In the genomic region with DNA sequence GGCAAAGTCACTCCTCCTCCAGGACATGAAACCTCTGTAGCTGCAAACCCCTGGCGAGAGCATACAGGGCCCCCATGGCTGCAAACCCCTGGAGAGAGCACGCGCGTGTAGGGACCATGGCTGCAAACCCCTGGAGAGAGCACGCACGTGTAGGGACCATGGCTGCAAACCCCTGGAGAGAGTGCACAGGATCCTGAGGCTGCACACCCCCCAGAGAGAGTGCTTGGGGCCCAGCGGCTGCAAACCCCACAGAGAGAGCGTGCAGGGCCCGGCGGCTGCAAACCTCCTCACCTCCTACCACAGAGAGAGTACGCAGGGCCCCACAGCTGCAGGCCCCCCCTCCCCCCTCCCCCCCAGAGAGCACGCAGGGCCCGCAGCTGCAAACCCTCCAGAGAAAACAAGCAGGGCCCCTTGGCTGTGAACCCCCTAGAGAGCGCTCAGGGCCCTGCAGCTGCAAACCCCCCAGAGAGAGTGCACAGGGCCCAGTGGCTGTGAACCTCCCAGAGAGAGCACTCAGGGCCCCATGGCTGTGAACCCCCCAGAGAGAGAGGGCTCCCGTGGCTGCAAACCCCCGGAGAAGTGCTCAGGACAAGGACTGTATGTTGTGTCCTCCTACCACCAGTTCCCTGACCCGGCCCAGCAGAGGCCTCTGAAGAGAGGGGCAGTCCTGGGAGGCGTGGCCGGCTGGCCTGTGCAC, we compare ENCODE assay signal across 1 cellular context.
TF ChIP-seq lines count a peak whose summit lies in the region.

No MANE protein-coding gene starts in this region.

TF ChIP-seq in HepG2, 621 proteins besides CTCF, POLR2A, EP300 and RAD21:
- no peak for TF ChIP-seq HMGA1 (CRISPR knock-in tag; conservative IDR thresholded peaks at IDR 0.05)
- no peak for TF ChIP-seq ZNF790 (CRISPR knock-in tag; IDR thresholded peaks at IDR 0.05; ENCODE audit: borderline replicate concordance)
- TF ChIP-seq, protein P1, sequence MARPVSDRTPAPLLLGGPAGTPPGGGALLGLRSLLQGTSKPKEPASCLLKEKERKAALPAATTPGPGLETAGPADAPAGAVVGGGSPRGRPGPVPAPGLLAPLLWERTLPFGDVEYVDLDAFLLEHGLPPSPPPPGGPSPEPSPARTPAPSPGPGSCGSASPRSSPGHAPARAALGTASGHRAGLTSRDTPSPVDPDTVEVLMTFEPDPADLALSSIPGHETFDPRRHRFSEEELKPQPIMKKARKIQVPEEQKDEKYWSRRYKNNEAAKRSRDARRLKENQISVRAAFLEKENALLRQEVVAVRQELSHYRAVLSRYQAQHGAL (CRISPR knock-in tag; IDR thresholded peaks at IDR 0.05; ENCODE audit: not compliant biosample characterization), result no peak
- TF ChIP-seq ZNF530 (CRISPR knock-in tag; IDR thresholded peaks at IDR 0.05; ENCODE audit: low read depth), result no peak
- no peak for TF ChIP-seq SRSF9 (IDR thresholded peaks at IDR 0.05; ENCODE audit: borderline replicate concordance, insufficient read depth, low read depth, low read length, poor library complexity, severe bottlenecking)
- TF ChIP-seq, protein P2, sequence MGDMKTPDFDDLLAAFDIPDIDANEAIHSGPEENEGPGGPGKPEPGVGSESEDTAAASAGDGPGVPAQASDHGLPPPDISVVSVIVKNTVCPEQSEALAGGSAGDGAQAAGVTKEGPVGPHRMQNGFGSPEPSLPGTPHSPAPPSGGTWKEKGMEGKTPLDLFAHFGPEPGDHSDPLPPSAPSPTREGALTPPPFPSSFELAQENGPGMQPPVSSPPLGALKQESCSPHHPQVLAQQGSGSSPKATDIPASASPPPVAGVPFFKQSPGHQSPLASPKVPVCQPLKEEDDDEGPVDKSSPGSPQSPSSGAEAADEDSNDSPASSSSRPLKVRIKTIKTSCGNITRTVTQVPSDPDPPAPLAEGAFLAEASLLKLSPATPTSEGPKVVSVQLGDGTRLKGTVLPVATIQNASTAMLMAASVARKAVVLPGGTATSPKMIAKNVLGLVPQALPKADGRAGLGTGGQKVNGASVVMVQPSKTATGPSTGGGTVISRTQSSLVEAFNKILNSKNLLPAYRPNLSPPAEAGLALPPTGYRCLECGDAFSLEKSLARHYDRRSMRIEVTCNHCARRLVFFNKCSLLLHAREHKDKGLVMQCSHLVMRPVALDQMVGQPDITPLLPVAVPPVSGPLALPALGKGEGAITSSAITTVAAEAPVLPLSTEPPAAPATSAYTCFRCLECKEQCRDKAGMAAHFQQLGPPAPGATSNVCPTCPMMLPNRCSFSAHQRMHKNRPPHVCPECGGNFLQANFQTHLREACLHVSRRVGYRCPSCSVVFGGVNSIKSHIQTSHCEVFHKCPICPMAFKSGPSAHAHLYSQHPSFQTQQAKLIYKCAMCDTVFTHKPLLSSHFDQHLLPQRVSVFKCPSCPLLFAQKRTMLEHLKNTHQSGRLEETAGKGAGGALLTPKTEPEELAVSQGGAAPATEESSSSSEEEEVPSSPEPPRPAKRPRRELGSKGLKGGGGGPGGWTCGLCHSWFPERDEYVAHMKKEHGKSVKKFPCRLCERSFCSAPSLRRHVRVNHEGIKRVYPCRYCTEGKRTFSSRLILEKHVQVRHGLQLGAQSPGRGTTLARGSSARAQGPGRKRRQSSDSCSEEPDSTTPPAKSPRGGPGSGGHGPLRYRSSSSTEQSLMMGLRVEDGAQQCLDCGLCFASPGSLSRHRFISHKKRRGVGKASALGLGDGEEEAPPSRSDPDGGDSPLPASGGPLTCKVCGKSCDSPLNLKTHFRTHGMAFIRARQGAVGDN (CRISPR knock-in tag; IDR thresholded peaks at IDR 0.05), result 0 out of 2 replicates have a peak, but pooled peaks have one; percentile 3
- TF ChIP-seq NAIF1 (CRISPR knock-in tag; IDR thresholded peaks at IDR 0.05; ENCODE audit: borderline replicate concordance), result no peak
- TF ChIP-seq, protein P3, sequence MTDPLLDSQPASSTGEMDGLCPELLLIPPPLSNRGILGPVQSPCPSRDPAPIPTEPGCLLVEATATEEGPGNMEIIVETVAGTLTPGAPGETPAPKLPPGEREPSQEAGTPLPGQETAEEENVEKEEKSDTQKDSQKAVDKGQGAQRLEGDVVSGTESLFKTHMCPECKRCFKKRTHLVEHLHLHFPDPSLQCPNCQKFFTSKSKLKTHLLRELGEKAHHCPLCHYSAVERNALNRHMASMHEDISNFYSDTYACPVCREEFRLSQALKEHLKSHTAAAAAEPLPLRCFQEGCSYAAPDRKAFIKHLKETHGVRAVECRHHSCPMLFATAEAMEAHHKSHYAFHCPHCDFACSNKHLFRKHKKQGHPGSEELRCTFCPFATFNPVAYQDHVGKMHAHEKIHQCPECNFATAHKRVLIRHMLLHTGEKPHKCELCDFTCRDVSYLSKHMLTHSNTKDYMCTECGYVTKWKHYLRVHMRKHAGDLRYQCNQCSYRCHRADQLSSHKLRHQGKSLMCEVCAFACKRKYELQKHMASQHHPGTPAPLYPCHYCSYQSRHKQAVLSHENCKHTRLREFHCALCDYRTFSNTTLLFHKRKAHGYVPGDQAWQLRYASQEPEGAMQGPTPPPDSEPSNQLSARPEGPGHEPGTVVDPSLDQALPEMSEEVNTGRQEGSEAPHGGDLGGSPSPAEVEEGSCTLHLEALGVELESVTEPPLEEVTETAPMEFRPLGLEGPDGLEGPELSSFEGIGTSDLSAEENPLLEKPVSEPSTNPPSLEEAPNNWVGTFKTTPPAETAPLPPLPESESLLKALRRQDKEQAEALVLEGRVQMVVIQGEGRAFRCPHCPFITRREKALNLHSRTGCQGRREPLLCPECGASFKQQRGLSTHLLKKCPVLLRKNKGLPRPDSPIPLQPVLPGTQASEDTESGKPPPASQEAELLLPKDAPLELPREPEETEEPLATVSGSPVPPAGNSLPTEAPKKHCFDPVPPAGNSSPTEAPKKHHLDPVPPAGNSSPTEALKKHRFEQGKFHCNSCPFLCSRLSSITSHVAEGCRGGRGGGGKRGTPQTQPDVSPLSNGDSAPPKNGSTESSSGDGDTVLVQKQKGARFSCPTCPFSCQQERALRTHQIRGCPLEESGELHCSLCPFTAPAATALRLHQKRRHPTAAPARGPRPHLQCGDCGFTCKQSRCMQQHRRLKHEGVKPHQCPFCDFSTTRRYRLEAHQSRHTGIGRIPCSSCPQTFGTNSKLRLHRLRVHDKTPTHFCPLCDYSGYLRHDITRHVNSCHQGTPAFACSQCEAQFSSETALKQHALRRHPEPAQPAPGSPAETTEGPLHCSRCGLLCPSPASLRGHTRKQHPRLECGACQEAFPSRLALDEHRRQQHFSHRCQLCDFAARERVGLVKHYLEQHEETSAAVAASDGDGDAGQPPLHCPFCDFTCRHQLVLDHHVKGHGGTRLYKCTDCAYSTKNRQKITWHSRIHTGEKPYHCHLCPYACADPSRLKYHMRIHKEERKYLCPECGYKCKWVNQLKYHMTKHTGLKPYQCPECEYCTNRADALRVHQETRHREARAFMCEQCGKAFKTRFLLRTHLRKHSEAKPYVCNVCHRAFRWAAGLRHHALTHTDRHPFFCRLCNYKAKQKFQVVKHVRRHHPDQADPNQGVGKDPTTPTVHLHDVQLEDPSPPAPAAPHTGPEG (CRISPR knock-in tag; IDR thresholded peaks at IDR 0.05), result no peak
